12 cellular contexts compared by ENCODE assay signal in genomic region chr15:93018574-93018973, GRCh38.
DNase-seq lines count a peak whose midpoint lies in the region; TF ChIP-seq lines count a peak whose summit lies in the region.
"Had no signal": no experiment of that assay in that cellular context is flagged by ENCODE, and none has a peak within 500 bp of the region (broad histone marks: within the 10 kb centered on the region; RNA-seq: fewer than 3 reads in every experiment).

No MANE protein-coding gene starts in this region.

- H3K4me2 ChIP-seq in neural cell (ENCODE audit: low read length): no peak overlapping the region
- H3K4me2 ChIP-seq: KMS-11 had no signal

- peaks cover 48% of the 10 kb centered on the region for H3K36me3 ChIP-seq in neural cell (ENCODE audit: insufficient read depth, low read length)
- peaks cover 45% of the 10 kb centered on the region for H3K36me3 ChIP-seq in H7 (replicated peaks; ENCODE audit: control insufficient read depth, insufficient read depth, low read length)

- peak; percentile 11 for TF ChIP-seq RAD21 in neural cell (conservative IDR thresholded peaks at IDR 0.05)

- no peak overlapping the region for H3K27ac ChIP-seq in neural cell (ENCODE audit: low read length)
- H3K27ac ChIP-seq: KMS-11, lower lobe of right lung had no signal

- no peak overlapping the region for H3K4me3 ChIP-seq in HFF-Myc (replicated peaks; ENCODE audit: low read depth, low read length)
- H3K4me3 ChIP-seq in cardiac fibroblast (replicated peaks in 1 of 2; ENCODE audit: low read depth in 2 of 2, low read length in 2 of 2): no peak overlapping the region
- no peak overlapping the region for H3K4me3 ChIP-seq in neural cell (ENCODE audit: low read length)
- H3K4me3 ChIP-seq in H7 (ENCODE audit: insufficient read depth, low read depth, low read length): no peak overlapping the region
- H3K4me3 ChIP-seq: lower lobe of right lung had no signal

- TF ChIP-seq EP300 in neural cell (conservative IDR thresholded peaks at IDR 0.05; ENCODE audit: poor library complexity, severe bottlenecking): no peak

- H3K9me2 ChIP-seq in neural cell (ENCODE audit: insufficient read depth, low read length): no peaks in the 10 kb centered on the region

- H2AFZ ChIP-seq in neural cell (ENCODE audit: low read depth, low read length): no peak overlapping the region

- H3K27me3 ChIP-seq in neural cell (ENCODE audit: insufficient read depth, low read depth, low read length): no peaks in the 10 kb centered on the region
- no peaks in the 10 kb centered on the region for H3K27me3 ChIP-seq in H7 (ENCODE audit: control insufficient read depth, insufficient read depth, low read length)

- TF ChIP-seq CTCF in HFF-Myc (IDR thresholded peaks at IDR 0.05; ENCODE audit: low read depth, low read length, missing control alignments): peak; percentile 8
- peak; percentile 15 for TF ChIP-seq CTCF in cardiac fibroblast (IDR thresholded peaks at IDR 0.05; ENCODE audit: low read depth, low read length)
- peak; percentile 34 for TF ChIP-seq CTCF in neural cell (IDR thresholded peaks at IDR 0.05; ENCODE audit: poor library complexity, severe bottlenecking)

- no peaks in the 10 kb centered on the region for H3K9me3 ChIP-seq in neural cell (ENCODE audit: low read length)
- H3K9me3 ChIP-seq: lower lobe of right lung had no signal

- peaks cover 12% of the 10 kb centered on the region for H3K79me2 ChIP-seq in neural cell (replicated peaks; ENCODE audit: insufficient read depth, low read length)

- DNase-seq in DMS53 (lab: John Stamatoyannopoulos, UW): peak; percentile 4
- no peak for DNase-seq in DMS53 treated with DMSO at 0.1 percent for 48 hours (lab: John Stamatoyannopoulos, UW; ENCODE audit: unreplicated experiment)
- no peak for DNase-seq in HFF-Myc (ENCODE audit: extremely low read depth, low read depth)
- DNase-seq in cardiac fibroblast (ENCODE audit: low read depth in 2 of 2): peak; percentile 16 to 36
- no peak for DNase-seq in H7
- DNase-seq in HUDEP-2 (lab: John Stamatoyannopoulos, UW; ENCODE audit: unreplicated experiment in 76 of 76): no peak
- DNase-seq in AG08396 (ENCODE audit: low spot score): no peak
- DNase-seq: 8988T; activated CD4-positive, alpha-beta T cell treated with anti-CD3 and anti-CD28 coated beads, Interleukin-2, amount 50 U/mL, for 4 hours; lower lobe of right lung had no signal

- peaks cover 4% of the 10 kb centered on the region for H4K20me1 ChIP-seq in neural cell (ENCODE audit: insufficient read depth)

- no peaks in the 10 kb centered on the region for H3F3A ChIP-seq in neural cell (ENCODE audit: insufficient read depth, low read length, poor library complexity, severe bottlenecking)

- H3K9ac ChIP-seq in neural cell (ENCODE audit: low read length): no peak overlapping the region
- H3K9ac ChIP-seq: KMS-11 had no signal

TF ChIP-seq in neural cell, 6 proteins besides CTCF, POLR2A, EP300 and RAD21:
- TF ChIP-seq TAF1 (IDR thresholded peaks at IDR 0.05; ENCODE audit: low read depth) (no peak), REST (IDR thresholded peaks at IDR 0.05; ENCODE audit: borderline replicate concordance) (no peak), POLR2AphosphoS5 (IDR thresholded peaks at IDR 0.05) (no peak), MXI1 (conservative IDR thresholded peaks at IDR 0.05; ENCODE audit: poor library complexity, severe bottlenecking) (no peak), SMC3 (conservative IDR thresholded peaks at IDR 0.05; ENCODE audit: poor library complexity) (no peak), EZH2 (IDR thresholded peaks at IDR 0.05; ENCODE audit: borderline replicate concordance, insufficient read depth, low read length, poor library complexity, severe bottlenecking) (no peak)

Comparison
In these comparisons a context has a peak if more than half of its experiments do, and no peak if none do; other contexts are left out.
1. DNase-seq: peak in DMS53 (single experiment) and cardiac fibroblast (2 of 2); none in DMS53 treated with DMSO at 0.1 percent for 48 hours (single experiment), HFF-Myc (single experiment), H7 (single experiment), HUDEP-2 (0 of 76) and AG08396 (single experiment).
2. Peak in every context shown above with its lines, with median percentiles within 50 percentile points of each other: CTCF ChIP-seq.